ENCODE assay signal across 29 cellular contexts in the genomic region with DNA sequence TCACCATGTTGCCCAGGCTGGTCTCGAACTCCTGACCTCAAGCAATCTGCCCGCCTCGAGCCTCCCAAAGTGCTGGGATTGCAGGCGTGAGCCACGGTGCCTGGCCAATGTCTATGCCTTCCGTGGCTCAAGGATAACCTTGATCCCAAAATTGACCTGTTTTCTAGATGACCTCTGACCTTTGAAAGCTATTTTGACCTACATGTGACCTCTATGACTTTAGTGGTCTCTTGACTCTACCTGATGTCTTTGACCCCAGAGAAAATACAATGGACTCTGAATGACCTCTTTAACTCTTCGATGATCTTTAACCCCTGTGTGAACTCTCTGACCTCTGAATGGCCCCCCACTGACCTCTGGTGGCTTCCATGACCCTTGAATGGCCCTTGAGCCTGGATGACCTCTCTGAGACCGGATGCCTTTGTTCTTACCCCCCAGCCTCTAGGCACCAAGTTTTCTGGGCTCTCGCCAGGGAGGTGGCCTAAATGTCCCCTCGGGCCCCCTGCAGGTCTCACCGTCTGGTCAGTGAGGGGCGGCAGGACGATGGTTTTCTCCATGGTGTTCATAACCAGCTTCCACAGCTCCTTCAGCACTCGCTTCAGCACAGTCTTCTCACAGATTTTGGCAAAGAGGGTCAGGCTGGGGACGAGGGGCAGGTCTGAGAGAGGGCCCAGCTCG.
"Had no signal": no experiment of that assay in that cellular context is flagged by ENCODE, and none has a peak within 500 bp of the region (broad histone marks: within the 10 kb centered on the region; RNA-seq: fewer than 3 reads in every experiment).

No MANE protein-coding gene starts in this region.

- FAIRE-seq: endometrium, islet of Langerhans had no signal

- ATAC-seq: effector memory CD8-positive, alpha-beta T cell; heart right ventricle; left colon; mucosa of descending colon; stimulated activated naive B cell treated with anti-CD40 and anti-IgM and Interleukin-4, amounts not matched to agents 10 μg/mL and 1 μg/mL and 100 μg/mL, for 72 hours; stimulated activated naive CD8-positive, alpha-beta T cell treated with anti-CD3 and anti-CD28 coated beads, Interleukin-15, amount 100 ng/mL, for 72 hours; upper lobe of right lung had no signal

- H3K4me3 ChIP-seq: esophagus squamous epithelium, heart right ventricle, left ventricle myocardium inferior, mucosa of descending colon, neural progenitor cell, prostate gland, right atrium auricular region, sigmoid colon, suprapubic skin, transverse colon, upper lobe of right lung, uterus had no signal

- H3K36me3 Mint-ChIP-seq: mesothelial cell of epicardium; naive B cell; stimulated activated naive B cell treated with anti-CD40 and anti-IgM and Interleukin-4, amounts not matched to agents 10 μg/mL and 1 μg/mL and 100 μg/mL, for 72 hours had no signal

- H3K27me3 ChIP-seq: heart right ventricle, neural progenitor cell, right atrium auricular region, transverse colon, upper lobe of right lung, uterus had no signal

- H3K4me1 ChIP-seq: esophagus squamous epithelium, heart right ventricle, left ventricle myocardium inferior, neural progenitor cell, prostate gland, right atrium auricular region, sigmoid colon, suprapubic skin, transverse colon, upper lobe of right lung, uterus had no signal

- H3K36me3 ChIP-seq: esophagus squamous epithelium, heart right ventricle, left ventricle myocardium inferior, neural progenitor cell, prostate gland, right atrium auricular region, sigmoid colon, suprapubic skin, transverse colon, upper lobe of right lung, uterus had no signal

- H3K4me2 ChIP-seq: neural progenitor cell had no signal

- H3K4me1 Mint-ChIP-seq: mesothelial cell of epicardium; nephron; neural progenitor cell; stimulated activated naive B cell treated with anti-CD40 and anti-IgM and Interleukin-4, amounts not matched to agents 10 μg/mL and 1 μg/mL and 100 μg/mL, for 72 hours; stimulated activated naive CD8-positive, alpha-beta T cell treated with anti-CD3 and anti-CD28 coated beads, Interleukin-15, amount 100 ng/mL, for 72 hours had no signal

- H2AFZ ChIP-seq: neural progenitor cell had no signal

- H3K4me3 Mint-ChIP-seq: effector memory CD8-positive, alpha-beta T cell; mesothelial cell of epicardium; naive B cell; nephron; stimulated activated naive B cell treated with anti-CD40 and anti-IgM and Interleukin-4, amounts not matched to agents 10 μg/mL and 1 μg/mL and 100 μg/mL, for 72 hours; stimulated activated naive CD8-positive, alpha-beta T cell treated with anti-CD3 and anti-CD28 coated beads, Interleukin-15, amount 100 ng/mL, for 72 hours had no signal

- H3K27ac ChIP-seq: esophagus squamous epithelium, heart right ventricle, left ventricle myocardium inferior, neural progenitor cell, prostate gland, right atrium auricular region, sigmoid colon, suprapubic skin, transverse colon, upper lobe of right lung, uterus had no signal

- DNase-seq: cortex of kidney; effector memory CD8-positive, alpha-beta T cell; erythroblast; esophagus squamous epithelium; foreskin melanocyte; glutamatergic neuron; heart right ventricle; hippocampal formation; kidney glomerular epithelial cell; left colon; left ventricle myocardium inferior; mesenchymal stem cell; naive B cell; sigmoid colon; stimulated activated CD4-positive, alpha-beta T cell treated with anti-CD3 and anti-CD28 coated beads, Interleukin-4, amount 100 ng/mL, for 4 hours; stimulated activated naive B cell treated with anti-CD40 and anti-IgM and Interleukin-4, amounts not matched to agents 10 μg/mL and 1 μg/mL and 100 μg/mL, for 72 hours; stimulated activated naive CD8-positive, alpha-beta T cell treated with anti-CD3 and anti-CD28 coated beads, Interleukin-15, amount 100 ng/mL, for 72 hours; transverse colon; upper lobe of right lung; uterus had no signal

- H3K9me3 ChIP-seq: mucosa of descending colon, prostate gland, transverse colon, upper lobe of right lung had no signal

- H3K27ac Mint-ChIP-seq: effector memory CD8-positive, alpha-beta T cell; mesothelial cell of epicardium; naive B cell; nephron; neural progenitor cell; stimulated activated naive B cell treated with anti-CD40 and anti-IgM and Interleukin-4, amounts not matched to agents 10 μg/mL and 1 μg/mL and 100 μg/mL, for 72 hours had no signal
